ENCODE assay signal across 14 cellular contexts in the genomic region with DNA sequence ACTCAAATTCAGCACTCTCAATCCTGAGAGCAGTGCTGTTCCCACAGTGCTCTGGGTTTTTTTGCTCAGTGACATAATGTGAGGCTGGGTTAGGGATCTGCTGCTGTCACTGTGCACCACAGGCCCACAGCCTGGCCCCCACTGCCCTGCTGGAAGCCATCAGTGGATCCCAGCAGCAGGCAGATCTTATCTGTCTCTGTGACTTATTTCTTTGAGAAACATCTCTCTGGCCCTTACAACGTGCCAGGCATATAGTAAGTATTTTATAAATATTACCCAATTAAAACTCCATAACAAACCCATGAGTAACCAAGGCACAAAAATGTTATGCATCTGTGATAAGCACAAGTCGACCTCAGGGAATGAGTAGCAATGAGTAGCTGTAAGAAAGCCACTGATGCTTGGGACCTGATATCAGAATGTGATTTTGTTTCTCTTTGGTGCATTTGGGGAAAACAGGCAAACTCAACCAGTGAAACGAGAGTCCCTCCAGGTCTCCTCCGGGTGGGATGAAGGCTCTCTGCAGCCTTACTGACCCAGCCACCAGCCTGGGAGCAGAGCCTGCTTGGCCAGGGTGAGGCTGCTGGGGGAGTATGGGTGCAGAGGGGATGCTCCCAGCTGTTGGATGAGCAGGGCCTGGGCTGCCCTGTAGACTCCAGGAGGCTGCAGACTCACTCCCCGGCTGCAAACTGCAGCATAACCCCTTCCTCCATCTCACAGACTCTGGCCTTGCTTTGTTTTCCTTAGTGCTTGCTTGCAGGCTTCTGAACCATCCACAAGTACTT.
DNase-seq lines count a peak whose midpoint lies in the region; ATAC-seq, FAIRE-seq and TF ChIP-seq lines count a peak whose summit lies in the region.
"Had no signal": no experiment of that assay in that cellular context is flagged by ENCODE, and none has a peak within 500 bp of the region (broad histone marks: within the 10 kb centered on the region; RNA-seq: fewer than 3 reads in every experiment).

No MANE protein-coding gene starts in this region.

- peak overlapping the region; percentile 16; the same call in 1 of the 2 replicates for H3K27ac ChIP-seq in SJSA1
- H3K27ac ChIP-seq: heart left ventricle had no signal

- no peak for TF ChIP-seq CTCF in fibroblast of pulmonary artery (IDR thresholded peaks at IDR 0.05; ENCODE audit: low read length, missing control alignments)
- no peak for TF ChIP-seq CTCF in retinal pigment epithelial cell (conservative IDR thresholded peaks at IDR 0.05; ENCODE audit: low read depth, low read length)

- DNase-seq in EH (ENCODE audit: low read depth) (peak; percentile 98), SJSA1 (ENCODE audit: low read depth in 1 of 2, low spot score in 2 of 2) (peak in 1 of 2 experiments; percentile 53), fibroblast of pulmonary artery (ENCODE audit: low read depth) (peak; percentile 82), retinal pigment epithelial cell (ENCODE audit: low read depth) (peak; percentile 56), urothelium cell line (ENCODE audit: low spot score) (no peak), RCC 7860 (ENCODE audit: low spot score) (no peak), germinal center (ENCODE audit: low spot score) (no peak)
- DNase-seq: activated CD8-positive, alpha-beta memory T cell treated with anti-CD3 and anti-CD28 coated beads, Interleukin-2, amount 50 U/mL, for 48 hours; heart left ventricle; MV-4-11; naive thymus-derived CD4-positive, alpha-beta T cell; NCI-H526 treated with DMSO at 0.1 percent for 48 hours; stimulated activated CD4-positive, alpha-beta T cell treated with anti-CD3 and anti-CD28 coated beads, Interleukin-15, amount 100 ng/mL, for 24 hours had no signal

- ATAC-seq in GM21526 (IDR thresholded peaks at IDR 0.05; ENCODE audit: low FRiP score, unreplicated experiment): no peak
- ATAC-seq: naive thymus-derived CD4-positive, alpha-beta T cell had no signal

- H3K36me3 ChIP-seq in SJSA1: no peaks in the 10 kb centered on the region
- H3K36me3 ChIP-seq: heart left ventricle had no signal

- FAIRE-seq in urothelium cell line (lab: Jason Lieb, UNC) (no peak), RCC 7860 (lab: Jason Lieb, UNC) (no peak)

- H3K27me3 ChIP-seq in SJSA1 (replicated peaks): no peaks in the 10 kb centered on the region
- H3K27me3 ChIP-seq: heart left ventricle had no signal

- no peaks in the 10 kb centered on the region for H3K9me3 ChIP-seq in SJSA1 (replicated peaks)

- peaks cover 42% of the 10 kb centered on the region for H3K4me1 ChIP-seq in SJSA1 (replicated peaks)

- H3K4me3 ChIP-seq in SJSA1 (no peak overlapping the region), fibroblast of pulmonary artery (replicated peaks; ENCODE audit: low read depth, low read length) (no peak overlapping the region), retinal pigment epithelial cell (ENCODE audit: low read length) (no peak overlapping the region)
- H3K4me3 ChIP-seq: heart left ventricle had no signal

Comparison
In these comparisons a context has a peak if more than half of its experiments do, and no peak if none do; other contexts are left out.
1. DNase-seq: peak in EH (single experiment), fibroblast of pulmonary artery (single experiment) and retinal pigment epithelial cell (single experiment); none in urothelium cell line (single experiment), RCC 7860 (single experiment) and germinal center (single experiment).